In the genomic region with DNA sequence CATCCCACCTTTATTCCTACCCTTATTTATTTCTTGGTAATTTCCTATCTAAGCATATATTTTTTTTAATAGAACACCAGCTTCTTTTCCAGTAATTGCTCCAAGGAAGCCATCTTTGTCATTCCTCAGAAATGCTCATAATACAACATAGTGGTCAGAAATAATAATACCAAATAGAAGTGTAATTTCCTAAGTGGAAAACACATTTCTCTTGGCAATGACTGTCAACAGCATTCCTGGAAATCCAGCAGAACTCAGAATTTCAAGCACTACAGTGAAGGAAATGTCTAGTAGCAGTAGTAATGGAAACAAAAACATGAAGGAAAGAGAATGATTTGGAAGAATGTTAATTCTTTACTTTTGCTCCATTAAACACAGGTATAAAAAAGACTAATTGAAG, we compare ENCODE assay signal across 30 cellular contexts. TPM values are rescaled to one million over a fixed set of nuclear protein-coding genes. Genes with fewer than 3 reads are reported as not detected.
A peak's percentile ranks its signal among the peaks of the same experiment; 100 is the strongest.
DNase-seq lines count a peak whose midpoint lies in the region; ATAC-seq and TF ChIP-seq lines count a peak whose summit lies in the region.
"Had no signal": no experiment of that assay in that cellular context is flagged by ENCODE, and none has a peak within 500 bp of the region (broad histone marks: within the 10 kb centered on the region; RNA-seq: fewer than 3 reads in every experiment).

No MANE protein-coding gene starts in this region.

- H3K4me3 ChIP-seq in choroid plexus epithelial cell (ENCODE audit: low read depth, low read length) (no peak overlapping the region), thoracic aorta (no peak overlapping the region)
- H3K4me3 ChIP-seq: psoas muscle, sigmoid colon, stomach had no signal

- no peaks in the 10 kb centered on the region for H3K27me3 ChIP-seq in thoracic aorta (replicated peaks; ENCODE audit: insufficient read depth)
- H3K27me3 ChIP-seq: neutrophil, sigmoid colon, stomach had no signal

- DNase-seq in GM04503 (ENCODE audit: low read depth), result peak; percentile 32
- peak; percentile 37 for DNase-seq in choroid plexus epithelial cell (ENCODE audit: low read depth)
- peak; percentile 48 for DNase-seq in iris pigment epithelial cell (ENCODE audit: low read depth)
- DNase-seq in thoracic aorta (ENCODE audit: low spot score), result no peak
- no peak for DNase-seq in GOT3 (lab: John Stamatoyannopoulos, UW)
- DNase-seq in activated T-cell treated with anti-CD3 and anti-CD28 coated beads, Interleukin-2, amount 50 U/mL, for 4 hours, result no peak
- no peak for DNase-seq in DMS114 treated with DMSO at 0.1 percent for 48 hours (lab: John Stamatoyannopoulos, UW; ENCODE audit: unreplicated experiment)
- DNase-seq: activated CD4-positive, CD25-positive, alpha-beta regulatory T cell; activated T-cell treated with anti-CD3 and anti-CD28 coated beads, Interleukin-2, amount 50 U/mL, for 48 hours; Calu3; cerebellar nuclear complex; DMS79 treated with DMSO at 0.1 percent for 48 hours; head of caudate nucleus; kidney; midbrain; naive B cell; NCI-H1417 treated with DMSO at 0.1 percent for 48 hours; NCI-H2029 treated with DMSO at 0.1 percent for 48 hours; NCI-H526 treated with DMSO at 0.1 percent for 48 hours; PC-3; psoas muscle; sigmoid colon; stimulated activated CD4-positive, alpha-beta T cell treated with anti-CD3 and anti-CD28 coated beads, Interleukin-4, amount 100 ng/mL, for 1 hour; stomach had no signal

- peak; percentile 65 for ATAC-seq in thoracic aorta (ENCODE audit: insufficient number of reproducible peaks, low FRiP score, low read depth)
- no peak for ATAC-seq in GM18498 (IDR thresholded peaks at IDR 0.05; ENCODE audit: unreplicated experiment)
- ATAC-seq in activated T-cell treated with anti-CD3 and anti-CD28 coated beads, Interleukin-2, amount 50 U/mL, for 4 hours, result no peak
- ATAC-seq: PC-3, psoas muscle had no signal

- H3K4me1 ChIP-seq in thoracic aorta (ENCODE audit: control insufficient read depth in 1 of 2, low read depth in 2 of 2), result peaks cover 30 to 48% of the 10 kb centered on the region in 2 donors
- H3K4me1 ChIP-seq: psoas muscle, sigmoid colon had no signal

- H3K4me3 Mint-ChIP-seq in activated T-cell treated with anti-CD3 and anti-CD28 coated beads, Interleukin-2, amount 50 U/mL, for 4 hours, result no peak overlapping the region
- H3K4me3 Mint-ChIP-seq: brain; naive B cell; T-helper 1 cell treated with Interleukin-12 subunit alpha and Interleukin-12 subunit beta and Interleukin-4 antibody, amounts not matched to agents 30 μg/mL and 1 μg/mL, for 36 hours; type B pancreatic cell had no signal

- H3K9me3 Mint-ChIP-seq in activated T-cell treated with anti-CD3 and anti-CD28 coated beads, Interleukin-2, amount 50 U/mL, for 4 hours, result peaks cover 11% of the 10 kb centered on the region
- H3K9me3 Mint-ChIP-seq: T-helper 1 cell treated with Interleukin-12 subunit alpha and Interleukin-12 subunit beta and Interleukin-4 antibody, amounts not matched to agents 30 μg/mL and 1 μg/mL, for 36 hours had no signal

- no peaks in the 10 kb centered on the region for H3K36me3 ChIP-seq in thoracic aorta
- H3K36me3 ChIP-seq: neutrophil had no signal

- TF ChIP-seq CTCF in choroid plexus epithelial cell (conservative IDR thresholded peaks at IDR 0.05; ENCODE audit: low read depth, low read length) (no peak), thoracic aorta (IDR thresholded peaks at IDR 0.05) (no peak)

- no peaks in the 10 kb centered on the region for H3K27me3 Mint-ChIP-seq in activated T-cell treated with anti-CD3 and anti-CD28 coated beads, Interleukin-2, amount 50 U/mL, for 4 hours (ENCODE audit: low read depth)
- H3K27me3 Mint-ChIP-seq: brain, naive B cell, type B pancreatic cell had no signal

- peak overlapping the region; percentile 68 to 76 for H3K27ac ChIP-seq in thoracic aorta
- H3K27ac ChIP-seq: KMS-11, neutrophil, psoas muscle, sigmoid colon, stomach had no signal

- H3K36me3 Mint-ChIP-seq in activated T-cell treated with anti-CD3 and anti-CD28 coated beads, Interleukin-2, amount 50 U/mL, for 4 hours (ENCODE audit: insufficient read depth), result peaks cover 47% of the 10 kb centered on the region

- no peaks in the 10 kb centered on the region for H3K9me3 ChIP-seq in thoracic aorta
- H3K9me3 ChIP-seq: neutrophil had no signal

- H3K4me1 Mint-ChIP-seq in activated T-cell treated with anti-CD3 and anti-CD28 coated beads, Interleukin-2, amount 50 U/mL, for 4 hours (ENCODE audit: low read depth), result no peaks in the 10 kb centered on the region

RNA-seq across cellular contexts. Expression of gene GDF7, which starts 56.6 kb away (rescaled TPM):
- 10 to 100 TPM; 39.7 to 40.7 TPM for total RNA-seq in thoracic aorta
- total RNA-seq in activated T-cell treated with anti-CD3 and anti-CD28 coated beads, Interleukin-2, amount 50 U/mL, for 4 hours, result under 1 TPM in 2 of 3 donors, not detected in 1; 0.03 to 0.05 TPM
- total RNA-seq: Calu3 had no signal

Comparison
In these comparisons a context has a peak if more than half of its experiments do, and no peak if none do; other contexts are left out.
1. DNase-seq: peak in GM04503 (single experiment), choroid plexus epithelial cell (single experiment) and iris pigment epithelial cell (single experiment); none in thoracic aorta (single experiment), GOT3 (single experiment), activated T-cell treated with anti-CD3 and anti-CD28 coated beads, Interleukin-2, amount 50 U/mL, for 4 hours (single experiment) and DMS114 treated with DMSO at 0.1 percent for 48 hours (single experiment).
2. RNA of gene GDF7, which starts 56.6 kb away (total RNA-seq): 39.7 to 40.7 TPM in thoracic aorta; 0.03 to 0.05 TPM in activated T-cell treated with anti-CD3 and anti-CD28 coated beads, Interleukin-2, amount 50 U/mL, for 4 hours; every median in the first group is over 10 times any median in the second.